In genomic region chr12:118377891-118378470, GRCh38 we compare ENCODE assay signal across 8 cellular contexts. TPM values are rescaled to one million over a fixed set of nuclear protein-coding genes. Genes with fewer than 3 reads are reported as not detected.
DNase-seq lines count a peak whose midpoint lies in the region; ATAC-seq and TF ChIP-seq lines count a peak whose summit lies in the region.

No MANE protein-coding gene starts in this region.

- peak overlapping the region; percentile 80 to 86 for H3K4me3 ChIP-seq in duodenal mucosa (ENCODE audit: low read depth in 1 of 2, low read length in 2 of 2)

- no peaks in the 10 kb centered on the region for H3K9me3 ChIP-seq in duodenal mucosa (ENCODE audit: control insufficient read depth in 1 of 2, low read length in 2 of 2)

- in situ Hi-C loops in ACHN (cut with HindIII; ENCODE audit: low pct_ligation_motif_present, low pct_unique_long_range_greater_than_20kb, low sequenced_read_pairs), result loop anchor here (10.0 kb wide), 1 partner anchor 193 kb away; no protein-coding TSS in a partner anchor
- in situ Hi-C loops in GM13977 (cut with MboI; ENCODE audit: low pct_unique_long_range_greater_than_20kb, low sequenced_read_pairs, unreplicated experiment), result loop anchor here (25.0 kb wide), 1 partner anchor 491 kb away; no protein-coding TSS in a partner anchor

- H3K4me1 ChIP-seq in duodenal mucosa (ENCODE audit: control insufficient read depth in 1 of 2, insufficient read depth in 2 of 2, low read length in 2 of 2), result peaks cover 14 to 25% of the 10 kb centered on the region in 2 donors

- H3K27ac ChIP-seq in duodenal mucosa (ENCODE audit: low read depth, low read length), result no peak overlapping the region

- peaks cover 4 to 31% of the 10 kb centered on the region in 2 donors for H3K36me3 ChIP-seq in duodenal mucosa (ENCODE audit: control insufficient read depth in 1 of 2, insufficient read depth in 2 of 2, low read length in 2 of 2)

- ATAC-seq in GM19455 (IDR thresholded peaks at IDR 0.05; ENCODE audit: unreplicated experiment), result no peak

- no peaks in the 10 kb centered on the region for H3K27me3 ChIP-seq in duodenal mucosa (ENCODE audit: control insufficient read depth in 1 of 2, insufficient read depth in 2 of 2, low read length in 2 of 2)

- TF ChIP-seq CTCF in GM13977 (IDR thresholded peaks at IDR 0.05; ENCODE audit: extremely low read depth, insufficient read depth, missing control alignments), result peak; percentile 88

- DNase-seq in ACHN (peak; percentile 76), GM13977 (ENCODE audit: low spot score) (peak; percentile 76), NCI-H69 (lab: John Stamatoyannopoulos, UW) (peak; percentile 54), lung microvascular endothelial cell (ENCODE audit: low read depth in 2 of 2) (peak; percentile 64)
- peak; percentile 71 to 78 for DNase-seq in activated CD4-positive, alpha-beta T cell treated with anti-CD3 and anti-CD28 coated beads, Interleukin-2, amount 50 U/mL, for 4 hours
- peak; percentile 65 for DNase-seq in stimulated activated CD8-positive, alpha-beta memory T cell treated with anti-CD3 and anti-CD28 coated beads, Interleukin-12 subunit alpha, Interleukin-12 subunit beta, amount 100 ng/mL, for 1 hour (ENCODE audit: low read depth)

- peak overlapping the region; percentile 73 to 95 for H3K9ac ChIP-seq in duodenal mucosa (ENCODE audit: low read depth in 1 of 2, low read length in 2 of 2)

RNA-seq across cellular contexts. Expression of gene SUDS3, which starts 1.6 kb away (rescaled TPM):
- total RNA-seq in lung microvascular endothelial cell, result 18.3 and 26.2 TPM in 2 replicates

RNA-seq across cellular contexts. Expression of gene TAOK3, which starts 5.3 kb away (rescaled TPM):
- 13.5 and 13.7 TPM in 2 replicates for total RNA-seq in lung microvascular endothelial cell
